ENCODE assay signal across 24 cellular contexts in genomic region chr7:5613607-5614006, GRCh38.
"Had no signal": no experiment of that assay in that cellular context is flagged by ENCODE, and none has a peak within 500 bp of the region (broad histone marks: within the 10 kb centered on the region; RNA-seq: fewer than 3 reads in every experiment).

No MANE protein-coding gene starts in this region.

- ATAC-seq: activated CD4-positive, CD25-positive, alpha-beta regulatory T cell treated with anti-CD3 and anti-CD28 coated beads, Interleukin-2, amount 50 U/mL, for 24 hours; activated naive CD8-positive, alpha-beta T cell treated with anti-CD3 and anti-CD28 coated beads, Interleukin-2, amount 50 U/mL, for 24 hours; stimulated activated memory B cell treated with anti-CD40 and anti-IgM and Interleukin-4, amounts not matched to agents 10 μg/mL and 1 μg/mL and 100 μg/mL, for 72 hours; T-cell had no signal

- H3K36me3 ChIP-seq: sigmoid colon, vagina had no signal

- H3K4me3 ChIP-seq: lung, sigmoid colon, tibial nerve, vagina had no signal

- H3K4me1 ChIP-seq: sigmoid colon, tibial nerve had no signal

- H3K27me3 ChIP-seq: sigmoid colon, tibial nerve, vagina had no signal

- H3K27ac ChIP-seq: sigmoid colon, tibial nerve, vagina had no signal

- DNase-seq: activated CD4-positive, alpha-beta T cell treated with anti-CD3 and anti-CD28 coated beads, Interleukin-2, amount 50 U/mL, for 1 hour; activated CD8-positive, alpha-beta memory T cell treated with anti-CD3 and anti-CD28 coated beads, Interleukin-2, amount 50 U/mL, for 4 hours; activated effector memory CD4-positive, alpha-beta T cell treated with Interleukin-2 at 50 U/mL for 16 hours; activated naive CD4-positive, alpha-beta T cell treated with anti-CD3 and anti-CD28 coated beads, Interleukin-2, amount 10 ng/mL, durations not matched to agents 7 days and 5 days; activated naive CD8-positive, alpha-beta T cell treated with anti-CD3 and anti-CD28 coated beads, Interleukin-2, amount 50 U/mL, for 24 hours; activated T-cell treated with anti-CD3 and anti-CD28 coated beads, Interleukin-2, amount 50 U/mL, for 48 hours; anterior cingulate cortex; caudate nucleus; head of caudate nucleus; naive B cell; posterior cingulate gyrus; sigmoid colon; stimulated activated CD4-positive, alpha-beta T cell treated with anti-CD3 and anti-CD28 coated beads, Interleukin-4, amount 100 ng/mL, for 24 hours; T-cell; T1000 had no signal

- FAIRE-seq: colon, endometrium, frontal cortex, keratinocyte had no signal

- H3K9me3 ChIP-seq: sigmoid colon, tibial nerve, vagina had no signal
